15 cellular contexts compared by ENCODE assay signal in genomic region chr9:89718635-89719034, GRCh38.
"Had no signal": no experiment of that assay in that cellular context is flagged by ENCODE, and none has a peak within 500 bp of the region (broad histone marks: within the 10 kb centered on the region; RNA-seq: fewer than 3 reads in every experiment).

No MANE protein-coding gene starts in this region.

- H3K4me1 ChIP-seq: uterus had no signal

- ATAC-seq: effector memory CD8-positive, alpha-beta T cell; left lung; naive thymus-derived CD8-positive, alpha-beta T cell had no signal

- H3K9me3 Mint-ChIP-seq: effector memory CD8-positive, alpha-beta T cell had no signal

- H3K27me3 ChIP-seq: esophagus muscularis mucosa, left lung, neutrophil, uterus had no signal

- H3K4me3 ChIP-seq: esophagus muscularis mucosa, left lung, psoas muscle, uterus had no signal

- H3K36me3 Mint-ChIP-seq: type B pancreatic cell had no signal

- DNase-seq: effector memory CD8-positive, alpha-beta T cell; foreskin fibroblast; hypothalamus; left lung; naive thymus-derived CD8-positive, alpha-beta T cell; psoas muscle; retina; small intestine; stimulated activated CD4-positive, alpha-beta T cell treated with anti-CD3 and anti-CD28 coated beads, Interleukin-2, amount 100 ng/mL, for 48 hours; stimulated activated naive CD4-positive, alpha-beta T cell treated with Interleukin-2 at 50 U/mL for 16 hours; uterus had no signal

- H3K4me3 Mint-ChIP-seq: effector memory CD8-positive, alpha-beta T cell; naive thymus-derived CD8-positive, alpha-beta T cell; type B pancreatic cell had no signal

- H3K27ac ChIP-seq: epithelial cell of prostate, esophagus muscularis mucosa, left lung, neutrophil, psoas muscle, uterus had no signal

- H3K9me3 ChIP-seq: left lung, neutrophil, psoas muscle, uterus had no signal

- H3K27ac Mint-ChIP-seq: effector memory CD8-positive, alpha-beta T cell; naive thymus-derived CD8-positive, alpha-beta T cell; type B pancreatic cell had no signal

- H3K36me3 ChIP-seq: esophagus muscularis mucosa, left lung, neutrophil, uterus had no signal
